Comparison of ENCODE assay signal across 1 cellular context in genomic region chr13:46516624-46517318, GRCh38.
TF ChIP-seq lines count a peak whose summit lies in the region.

No MANE protein-coding gene starts in this region.

TF ChIP-seq in HEK293, 187 proteins besides CTCF, POLR2A, EP300 and RAD21 (continued from another document):
- TF ChIP-seq ZBTB6 (tag by site-specific recombination; IDR thresholded peaks at IDR 0.05) (no peak), KLF8 (tag by site-specific recombination; IDR thresholded peaks at IDR 0.05) (0 out of 2 replicates have a peak, but pooled peaks have one; percentile 15), ZSCAN23 (tag by site-specific recombination; IDR thresholded peaks at IDR 0.05) (no peak), YY2 (tag by site-specific recombination; IDR thresholded peaks at IDR 0.05) (no peak), ZNF280C (tag by site-specific recombination; IDR thresholded peaks at IDR 0.05) (no peak), ZNF112 (tag by site-specific recombination; IDR thresholded peaks at IDR 0.05) (no peak), ZNF433 (tag by site-specific recombination; IDR thresholded peaks at IDR 0.05; ENCODE audit: low read depth) (no peak), ZBTB44 (tag by site-specific recombination; IDR thresholded peaks at IDR 0.05) (no peak), ZNF140 (tag by site-specific recombination; IDR thresholded peaks at IDR 0.05) (no peak), TCF7L2 (IDR thresholded peaks at IDR 0.05; ENCODE audit: borderline replicate concordance, low read depth, low read length) (no peak), MZF1 (tag by site-specific recombination; IDR thresholded peaks at IDR 0.05; ENCODE audit: borderline replicate concordance) (no peak), ZNF133 (tag by site-specific recombination; IDR thresholded peaks at IDR 0.05) (no peak), ZSCAN5A (tag by site-specific recombination; IDR thresholded peaks at IDR 0.05) (no peak), ZNF654 (tag by site-specific recombination; IDR thresholded peaks at IDR 0.05; ENCODE audit: low read depth) (0 out of 2 replicates have a peak, but pooled peaks have one; percentile 3), ZNF518A (tag by site-specific recombination; conservative IDR thresholded peaks at IDR 0.05; ENCODE audit: low read depth) (no peak), ZNF221 (tag by site-specific recombination; IDR thresholded peaks at IDR 0.05; ENCODE audit: borderline replicate concordance) (no peak), GLI2 (tag by site-specific recombination; IDR thresholded peaks at IDR 0.05; ENCODE audit: borderline replicate concordance, low read depth) (no peak), EGR2 (tag by site-specific recombination; IDR thresholded peaks at IDR 0.05; ENCODE audit: low read depth) (no peak)
